In genomic region chr19:1369214-1369805, GRCh38 we compare ENCODE assay signal across 27 cellular contexts.
"Had no signal": no experiment of that assay in that cellular context is flagged by ENCODE, and none has a peak within 500 bp of the region (broad histone marks: within the 10 kb centered on the region; RNA-seq: fewer than 3 reads in every experiment).

No MANE protein-coding gene starts in this region.

- H3K27me3 Mint-ChIP-seq: naive B cell; natural killer cell treated with Interleukin-12 subunit alpha and Interleukin-12 subunit beta and Interleukin-15 and Interleukin-18, amount 100 ng/mL, for 72 hours; stimulated activated naive CD8-positive, alpha-beta T cell treated with anti-CD3 and anti-CD28 coated beads, Interleukin-15, Interleukin-2, amounts not matched to agents 100 ng/mL and 50 ng/mL, for 24 hours had no signal

- DNase-seq: hippocampal formation; kidney glomerular epithelial cell; left colon; lower lobe of right lung; mammary epithelial cell; mesenchymal stem cell; naive B cell; posterior cingulate gyrus; retina; right cardiac atrium; sigmoid colon; small intestine; spleen; stimulated activated CD4-positive, alpha-beta T cell treated with anti-CD3 and anti-CD28 coated beads, Interleukin-4, amount 100 ng/mL, for 24 hours; stimulated activated naive CD4-positive, alpha-beta T cell; tibial artery; trophoblast cell; upper lobe of right lung had no signal

- H3K27ac Mint-ChIP-seq: natural killer cell treated with Interleukin-12 subunit alpha and Interleukin-12 subunit beta and Interleukin-15 and Interleukin-18, amount 100 ng/mL, for 72 hours; neural progenitor cell; stimulated activated effector memory CD8-positive, alpha-beta T cell treated with anti-CD3 and anti-CD28 coated beads, Interleukin-12 subunit alpha, Interleukin-12 subunit beta, amount 100 ng/mL, for 72 hours; stimulated activated naive CD8-positive, alpha-beta T cell treated with anti-CD3 and anti-CD28 coated beads, Interleukin-15, Interleukin-2, amounts not matched to agents 100 ng/mL and 50 ng/mL, for 24 hours had no signal

- H3K9me3 ChIP-seq: left lung, lower lobe of right lung, pancreas, prostate gland, sigmoid colon, spleen, suprapubic skin, thoracic aorta, tibial artery, upper lobe of right lung had no signal

- H3K9ac ChIP-seq: neural progenitor cell had no signal

- H3K4me3 ChIP-seq: left lung, lower lobe of right lung, neural progenitor cell, pancreas, prostate gland, sigmoid colon, spleen, suprapubic skin, thoracic aorta, tibial artery, upper lobe of right lung had no signal

- H3K9me3 Mint-ChIP-seq: naive B cell; natural killer cell treated with Interleukin-12 subunit alpha and Interleukin-12 subunit beta and Interleukin-15 and Interleukin-18, amount 100 ng/mL, for 72 hours; neural progenitor cell; stimulated activated effector memory CD8-positive, alpha-beta T cell treated with anti-CD3 and anti-CD28 coated beads, Interleukin-12 subunit alpha, Interleukin-12 subunit beta, amount 100 ng/mL, for 72 hours; stimulated activated naive CD8-positive, alpha-beta T cell treated with anti-CD3 and anti-CD28 coated beads, Interleukin-15, Interleukin-2, amounts not matched to agents 100 ng/mL and 50 ng/mL, for 24 hours had no signal

- H3K36me3 Mint-ChIP-seq: naive B cell; natural killer cell treated with Interleukin-12 subunit alpha and Interleukin-12 subunit beta and Interleukin-15 and Interleukin-18, amount 100 ng/mL, for 72 hours had no signal

- H3K4me3 Mint-ChIP-seq: natural killer cell treated with Interleukin-12 subunit alpha and Interleukin-12 subunit beta and Interleukin-15 and Interleukin-18, amount 100 ng/mL, for 72 hours; neural progenitor cell; stimulated activated effector memory CD8-positive, alpha-beta T cell treated with anti-CD3 and anti-CD28 coated beads, Interleukin-12 subunit alpha, Interleukin-12 subunit beta, amount 100 ng/mL, for 72 hours; stimulated activated naive CD8-positive, alpha-beta T cell treated with anti-CD3 and anti-CD28 coated beads, Interleukin-15, Interleukin-2, amounts not matched to agents 100 ng/mL and 50 ng/mL, for 24 hours had no signal

- H3K27me3 ChIP-seq: left lung, neural progenitor cell, pancreas, sigmoid colon, spleen, suprapubic skin, tibial artery, upper lobe of right lung had no signal

- H3K27ac ChIP-seq: left lung, lower lobe of right lung, neural progenitor cell, pancreas, prostate gland, sigmoid colon, spleen, suprapubic skin, thoracic aorta, tibial artery, upper lobe of right lung had no signal

- H3K4me2 ChIP-seq: neural progenitor cell had no signal

- H3K4me1 ChIP-seq: prostate gland, suprapubic skin, tibial artery had no signal
